ENCODE assay signal across 24 cellular contexts in the genomic region with DNA sequence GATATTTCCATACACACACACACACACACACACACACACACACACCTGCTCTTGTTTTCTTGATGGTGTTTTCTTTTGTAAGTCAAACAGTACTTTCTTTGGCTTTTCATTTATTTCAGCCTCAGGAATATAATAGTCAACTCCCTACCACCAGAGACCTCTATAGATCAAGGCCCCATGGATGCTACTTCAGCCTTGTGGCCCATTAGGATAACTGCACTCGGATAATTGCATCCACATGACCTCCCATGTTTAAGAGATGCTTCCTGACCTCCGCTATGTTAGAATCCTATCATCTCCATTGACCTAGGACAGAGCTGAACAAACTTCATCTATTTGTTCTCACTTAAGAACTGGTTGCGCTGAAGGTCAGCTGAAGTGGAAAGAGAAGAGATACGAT.
"Had no signal": no experiment of that assay in that cellular context is flagged by ENCODE, and none has a peak within 500 bp of the region (broad histone marks: within the 10 kb centered on the region; RNA-seq: fewer than 3 reads in every experiment).

No MANE protein-coding gene starts in this region.

- H3K36me3 Mint-ChIP-seq: natural killer cell had no signal

- H3K9me3 ChIP-seq: colonic mucosa, gastrocnemius medialis, lower lobe of right lung, neutrophil, pancreas, suprapubic skin, transverse colon had no signal

- H3K4me3 Mint-ChIP-seq: activated CD4-positive, alpha-beta T cell treated with anti-CD3 and anti-CD28 coated beads for 36 hours; central memory CD8-positive, alpha-beta T cell; natural killer cell; stimulated activated naive CD8-positive, alpha-beta T cell treated with anti-CD3 and anti-CD28 coated beads, Interleukin-15, amount 100 ng/mL, for 72 hours; T-helper 2 cell treated with Interferon-gamma antibody and Interleukin-4, amounts not matched to agents 5 μg/mL and 100 μg/mL, for 36 hours had no signal

- H3K27me3 Mint-ChIP-seq: activated CD4-positive, alpha-beta T cell treated with anti-CD3 and anti-CD28 coated beads for 36 hours; central memory CD8-positive, alpha-beta T cell; stimulated activated naive CD8-positive, alpha-beta T cell treated with anti-CD3 and anti-CD28 coated beads, Interleukin-15, amount 100 ng/mL, for 72 hours had no signal

- H3K4me3 ChIP-seq: colonic mucosa, gastrocnemius medialis, lower lobe of right lung, pancreas, right lobe of liver, suprapubic skin, transverse colon, uterus had no signal

- H3K9me3 Mint-ChIP-seq: central memory CD8-positive, alpha-beta T cell; T-helper 2 cell treated with Interferon-gamma antibody and Interleukin-4, amounts not matched to agents 5 μg/mL and 100 μg/mL, for 36 hours had no signal

- H3K27ac Mint-ChIP-seq: activated CD4-positive, alpha-beta T cell treated with anti-CD3 and anti-CD28 coated beads for 36 hours; natural killer cell; T-helper 2 cell treated with Interferon-gamma antibody and Interleukin-4, amounts not matched to agents 5 μg/mL and 100 μg/mL, for 36 hours had no signal

- FAIRE-seq: pancreas, small intestine, TTC549 had no signal

- H3K27ac ChIP-seq: brain microvascular endothelial cell, colonic mucosa, gastrocnemius medialis, lower lobe of right lung, neutrophil, pancreas, right lobe of liver, suprapubic skin, transverse colon, uterus had no signal

- H3K4me1 Mint-ChIP-seq: central memory CD8-positive, alpha-beta T cell; natural killer cell had no signal

- H3K36me3 ChIP-seq: brain microvascular endothelial cell, colonic mucosa, gastrocnemius medialis, lower lobe of right lung, neutrophil, pancreas, right lobe of liver, suprapubic skin, transverse colon, uterus had no signal

- ATAC-seq: activated CD4-positive, alpha-beta T cell treated with anti-CD3 and anti-CD28 coated beads for 36 hours; esophagus mucosa; gastrocnemius medialis; lower lobe of right lung; natural killer cell; pancreas; right lobe of liver; stimulated activated naive CD8-positive, alpha-beta T cell treated with anti-CD3 and anti-CD28 coated beads, Interleukin-15, amount 100 ng/mL, for 72 hours had no signal

- H3K27me3 ChIP-seq: brain microvascular endothelial cell, colonic mucosa, gastrocnemius medialis, neutrophil, pancreas, right lobe of liver, suprapubic skin, transverse colon, uterus had no signal

- DNase-seq: activated CD4-positive, alpha-beta T cell treated with anti-CD3 and anti-CD28 coated beads for 36 hours; activated CD4-positive, alpha-beta T cell treated with anti-CD3 and anti-CD28 coated beads, Interleukin-2, amount 50 U/mL, for 48 hours; activated naive CD4-positive, alpha-beta T cell; anterior cingulate cortex; brain microvascular endothelial cell; colonic mucosa; gastrocnemius medialis; head of caudate nucleus; lower lobe of right lung; natural killer cell; pancreas; right lobe of liver; small intestine; stimulated activated CD4-positive, alpha-beta T cell treated with anti-CD3 and anti-CD28 coated beads, Interleukin-15, amount 100 ng/mL, for 24 hours; stimulated activated CD4-positive, alpha-beta T cell treated with anti-CD3 and anti-CD28 coated beads, Interleukin-2, amount 100 ng/mL, for 48 hours; stimulated activated naive CD8-positive, alpha-beta T cell treated with anti-CD3 and anti-CD28 coated beads, Interleukin-15, amount 100 ng/mL, for 72 hours; transverse colon; uterus had no signal

- H3K4me1 ChIP-seq: colonic mucosa, gastrocnemius medialis, lower lobe of right lung, pancreas, right lobe of liver, suprapubic skin, transverse colon, uterus had no signal
